ENCODE assay signal across 15 cellular contexts in genomic region chr16:88519938-88520653, GRCh38. TPM values are rescaled to one million over a fixed set of nuclear protein-coding genes. Genes with fewer than 3 reads are reported as not detected.
A peak's percentile ranks its signal among the peaks of the same experiment; 100 is the strongest.
DNase-seq lines count a peak whose midpoint lies in the region; ATAC-seq, FAIRE-seq and TF ChIP-seq lines count a peak whose summit lies in the region.
"Had no signal": no experiment of that assay in that cellular context is flagged by ENCODE, and none has a peak within 500 bp of the region (broad histone marks: within the 10 kb centered on the region; RNA-seq: fewer than 3 reads in every experiment).

No MANE protein-coding gene starts in this region.

- CTCF ChIA-PET in activated CD4-positive, alpha-beta T cell treated with anti-CD3 and anti-CD28 coated beads for 36 hours (lab: Charles Lee), result no interaction called here

- no peak for TF ChIP-seq CTCF in glutamatergic neuron (IDR thresholded peaks at IDR 0.05; ENCODE audit: partially characterized antibody, unreplicated experiment)

- peaks cover 12% of the 10 kb centered on the region for H3K36me3 Mint-ChIP-seq in activated CD4-positive, alpha-beta T cell treated with anti-CD3 and anti-CD28 coated beads, Interleukin-2, amount 10 ng/mL, durations not matched to agents 24 days and 14 days (ENCODE audit: low read depth)
- H3K36me3 Mint-ChIP-seq in activated CD4-positive, alpha-beta T cell treated with anti-CD3 and anti-CD28 coated beads for 36 hours (ENCODE audit: low read depth), result no peaks in the 10 kb centered on the region
- peaks cover 4% of the 10 kb centered on the region for H3K36me3 Mint-ChIP-seq in glutamatergic neuron (ENCODE audit: unreplicated experiment)

- POLR2A ChIA-PET in activated CD4-positive, alpha-beta T cell treated with anti-CD3 and anti-CD28 coated beads for 36 hours (lab: Charles Lee), result no interaction called here

- no peaks in the 10 kb centered on the region for H3K27me3 Mint-ChIP-seq in activated CD4-positive, alpha-beta T cell treated with anti-CD3 and anti-CD28 coated beads, Interleukin-2, amount 10 ng/mL, durations not matched to agents 24 days and 14 days
- H3K27me3 Mint-ChIP-seq in activated CD4-positive, alpha-beta T cell treated with anti-CD3 and anti-CD28 coated beads for 36 hours, result no peaks in the 10 kb centered on the region
- H3K27me3 Mint-ChIP-seq in glutamatergic neuron (ENCODE audit: unreplicated experiment), result peaks cover 9% of the 10 kb centered on the region
- H3K27me3 Mint-ChIP-seq: CD8-positive, alpha-beta memory T cell had no signal

- H3K4me1 Mint-ChIP-seq in activated CD4-positive, alpha-beta T cell treated with anti-CD3 and anti-CD28 coated beads, Interleukin-2, amount 10 ng/mL, durations not matched to agents 24 days and 14 days, result no peaks in the 10 kb centered on the region
- H3K4me1 Mint-ChIP-seq in activated CD4-positive, alpha-beta T cell treated with anti-CD3 and anti-CD28 coated beads for 36 hours, result no peaks in the 10 kb centered on the region
- H3K4me1 Mint-ChIP-seq in glutamatergic neuron (ENCODE audit: low read depth, unreplicated experiment), result peaks cover 4% of the 10 kb centered on the region

- ATAC-seq in activated CD4-positive, alpha-beta T cell treated with anti-CD3 and anti-CD28 coated beads for 36 hours, result no peak
- ATAC-seq in HG02623 (IDR thresholded peaks at IDR 0.05; ENCODE audit: unreplicated experiment) (no peak), GM18520 (IDR thresholded peaks at IDR 0.05; ENCODE audit: unreplicated experiment) (no peak)
- ATAC-seq: HCT116 had no signal

- H3K27ac Mint-ChIP-seq in activated CD4-positive, alpha-beta T cell treated with anti-CD3 and anti-CD28 coated beads, Interleukin-2, amount 10 ng/mL, durations not matched to agents 24 days and 14 days, result peak overlapping the region; percentile 69
- no peak overlapping the region for H3K27ac Mint-ChIP-seq in activated CD4-positive, alpha-beta T cell treated with anti-CD3 and anti-CD28 coated beads for 36 hours
- peak overlapping the region; percentile 80 for H3K27ac Mint-ChIP-seq in glutamatergic neuron (ENCODE audit: unreplicated experiment)

- peak; percentile 49 for FAIRE-seq in HTR-8/SVneo (lab: Jason Lieb, UNC)
- FAIRE-seq in urothelium cell line (lab: Jason Lieb, UNC), result peak; percentile 92
- FAIRE-seq: H54 had no signal

- H3K4me3 Mint-ChIP-seq in activated CD4-positive, alpha-beta T cell treated with anti-CD3 and anti-CD28 coated beads, Interleukin-2, amount 10 ng/mL, durations not matched to agents 24 days and 14 days, result no peak overlapping the region
- H3K4me3 Mint-ChIP-seq in activated CD4-positive, alpha-beta T cell treated with anti-CD3 and anti-CD28 coated beads for 36 hours, result no peak overlapping the region
- H3K4me3 Mint-ChIP-seq in glutamatergic neuron (ENCODE audit: unreplicated experiment), result no peak overlapping the region

- peaks cover 31% of the 10 kb centered on the region for H3K9me3 Mint-ChIP-seq in activated CD4-positive, alpha-beta T cell treated with anti-CD3 and anti-CD28 coated beads, Interleukin-2, amount 10 ng/mL, durations not matched to agents 24 days and 14 days
- peaks cover 3% of the 10 kb centered on the region for H3K9me3 Mint-ChIP-seq in activated CD4-positive, alpha-beta T cell treated with anti-CD3 and anti-CD28 coated beads for 36 hours (ENCODE audit: low read depth)
- H3K9me3 Mint-ChIP-seq in glutamatergic neuron (ENCODE audit: unreplicated experiment), result peaks cover 13% of the 10 kb centered on the region

- intact Hi-C loops in activated CD4-positive, alpha-beta T cell treated with anti-CD3 and anti-CD28 coated beads, Interleukin-2, amount 10 ng/mL, durations not matched to agents 24 days and 14 days (cut with micrococcal nuclease), result no loop called here
- intact Hi-C loops in activated CD4-positive, alpha-beta T cell treated with anti-CD3 and anti-CD28 coated beads for 36 hours (cut with DNase I, micrococcal nuclease), result no loop called here

- no peak for DNase-seq in activated CD4-positive, alpha-beta T cell treated with anti-CD3 and anti-CD28 coated beads, Interleukin-2, amount 10 ng/mL, durations not matched to agents 24 days and 14 days
- no peak for DNase-seq in activated CD4-positive, alpha-beta T cell treated with anti-CD3 and anti-CD28 coated beads for 36 hours
- no peak for DNase-seq in HTR-8/SVneo (ENCODE audit: insufficient read length, low spot score)
- no peak for DNase-seq in glutamatergic neuron
- DNase-seq in urothelium cell line (ENCODE audit: low spot score), result no peak
- DNase-seq: 8988T; AML-193; CD8-positive, alpha-beta memory T cell; DMS53; GF-D8; GM23248 had no signal

RNA-seq across cellular contexts. Expression of gene ZC3H18, which starts 50.1 kb away (rescaled TPM):
- total RNA-seq in activated CD4-positive, alpha-beta T cell treated with anti-CD3 and anti-CD28 coated beads, Interleukin-2, amount 10 ng/mL, durations not matched to agents 24 days and 14 days, result 106 and 118 TPM in 2 replicates
- 10 to 100 TPM; 70.0 to 76.4 TPM for total RNA-seq in activated CD4-positive, alpha-beta T cell treated with anti-CD3 and anti-CD28 coated beads for 36 hours
- total RNA-seq in glutamatergic neuron (ENCODE audit: unreplicated experiment), result 48.9 TPM
